Comparison of ENCODE assay signal across 8 cellular contexts in genomic region chr1:234848972-234849641, GRCh38.
A peak's percentile ranks its signal among the peaks of the same experiment; 100 is the strongest.
DNase-seq lines count a peak whose midpoint lies in the region; ATAC-seq and TF ChIP-seq lines count a peak whose summit lies in the region.

No MANE protein-coding gene starts in this region.

- TF ChIP-seq CTCF in NB4 (IDR thresholded peaks at IDR 0.05; ENCODE audit: low read depth, low read length) (peak; percentile 24), chondrocyte (IDR thresholded peaks at IDR 0.05) (peak; percentile 38)

- H3K9me3 Mint-ChIP-seq in chondrocyte (ENCODE audit: low read depth): peaks cover 3% of the 10 kb centered on the region
- H3K9me3 Mint-ChIP-seq in natural killer cell treated with Interleukin-12 subunit alpha and Interleukin-12 subunit beta and Interleukin-15 and Interleukin-18, amount 100 ng/mL, for 72 hours: peaks cover 3% of the 10 kb centered on the region

- no peak for TF ChIP-seq POLR2A in NB4 (IDR thresholded peaks at IDR 0.05; ENCODE audit: extremely low read depth, insufficient read length)

- no peak overlapping the region for H3K4me3 ChIP-seq in NB4 (ENCODE audit: low read depth, low read length)

- H3K36me3 Mint-ChIP-seq in chondrocyte (ENCODE audit: low read depth): no peaks in the 10 kb centered on the region
- peaks cover 10% of the 10 kb centered on the region for H3K36me3 Mint-ChIP-seq in natural killer cell treated with Interleukin-12 subunit alpha and Interleukin-12 subunit beta and Interleukin-15 and Interleukin-18, amount 100 ng/mL, for 72 hours

- H3K27ac Mint-ChIP-seq in chondrocyte (ENCODE audit: unreplicated experiment): peak overlapping the region; percentile 71
- H3K27ac Mint-ChIP-seq in natural killer cell treated with Interleukin-12 subunit alpha and Interleukin-12 subunit beta and Interleukin-15 and Interleukin-18, amount 100 ng/mL, for 72 hours: peak overlapping the region in 1 of 2 donors; percentile 75

- no peak overlapping the region for H3K4me3 Mint-ChIP-seq in chondrocyte (ENCODE audit: unreplicated experiment)
- no peak overlapping the region for H3K4me3 Mint-ChIP-seq in natural killer cell treated with Interleukin-12 subunit alpha and Interleukin-12 subunit beta and Interleukin-15 and Interleukin-18, amount 100 ng/mL, for 72 hours

- DNase-seq in EH (ENCODE audit: low read depth) (peak; percentile 97), NB4 (ENCODE audit: low read depth) (peak; percentile 89), chondrocyte (ENCODE audit: low spot score) (no peak), NCI-H1930 (lab: John Stamatoyannopoulos, UW) (no peak), NCI-H2081 treated with DMSO at 0.1 percent for 48 hours (lab: John Stamatoyannopoulos, UW) (no peak)
- peak; percentile 18 for DNase-seq in natural killer cell treated with Interleukin-12 subunit alpha and Interleukin-12 subunit beta and Interleukin-15 and Interleukin-18, amount 100 ng/mL, for 72 hours (ENCODE audit: low spot score)

- no peaks in the 10 kb centered on the region for H3K27me3 Mint-ChIP-seq in chondrocyte (ENCODE audit: low read depth)
- H3K27me3 Mint-ChIP-seq in natural killer cell treated with Interleukin-12 subunit alpha and Interleukin-12 subunit beta and Interleukin-15 and Interleukin-18, amount 100 ng/mL, for 72 hours: no peaks in the 10 kb centered on the region

- H3K4me1 Mint-ChIP-seq in chondrocyte (ENCODE audit: low read depth): peaks cover 48% of the 10 kb centered on the region
- peaks cover 53 to 60% of the 10 kb centered on the region in 2 donors for H3K4me1 Mint-ChIP-seq in natural killer cell treated with Interleukin-12 subunit alpha and Interleukin-12 subunit beta and Interleukin-15 and Interleukin-18, amount 100 ng/mL, for 72 hours (ENCODE audit: low read depth in 2 of 2)

- no peak for ATAC-seq in natural killer cell treated with Interleukin-12 subunit alpha and Interleukin-12 subunit beta and Interleukin-15 and Interleukin-18, amount 100 ng/mL, for 72 hours
- ATAC-seq in esophagus mucosa: no peak
- ATAC-seq in HG03280 (IDR thresholded peaks at IDR 0.05; ENCODE audit: unreplicated experiment): no peak

Comparison
In these comparisons a context has a peak if more than half of its experiments do, and no peak if none do; other contexts are left out.
1. DNase-seq: peak in EH (single experiment), NB4 (single experiment) and natural killer cell treated with Interleukin-12 subunit alpha and Interleukin-12 subunit beta and Interleukin-15 and Interleukin-18, amount 100 ng/mL, for 72 hours (single experiment); none in chondrocyte (single experiment), NCI-H1930 (0 of 2) and NCI-H2081 treated with DMSO at 0.1 percent for 48 hours (single experiment).